21 cellular contexts compared by ENCODE assay signal in genomic region chr1:165069829-165070228, GRCh38.
DNase-seq lines count a peak whose midpoint lies in the region; ATAC-seq and TF ChIP-seq lines count a peak whose summit lies in the region.
"Had no signal": no experiment of that assay in that cellular context is flagged by ENCODE, and none has a peak within 500 bp of the region (broad histone marks: within the 10 kb centered on the region; RNA-seq: fewer than 3 reads in every experiment).

No MANE protein-coding gene starts in this region.

- H3K4me1 ChIP-seq in transverse colon = peaks cover 0 to 27% (median 13%) of the 10 kb centered on the region in 4 donors
- peaks cover 0 to 4% (median 0%) of the 10 kb centered on the region in 3 donors for H3K4me1 ChIP-seq in esophagus squamous epithelium
- H3K4me1 ChIP-seq: BLaER1, right lobe of liver, suprapubic skin had no signal

- intact Hi-C loops in transverse colon (cut with DNase I; ENCODE audit: low total_unique reads) = loop anchor here (2.0 to 10.0 kb wide), 2 partner anchors 115 to 1537 kb away; no protein-coding TSS in a partner anchor
- intact Hi-C loops in esophagus squamous epithelium (cut with DNase I) = loop anchor here (10.0 kb wide), 1 partner anchor 1535 kb away; no protein-coding TSS in a partner anchor

- H3K27ac ChIP-seq in layer of hippocampus (ENCODE audit: low read depth, low read length) = peak overlapping the region; percentile 94
- H3K27ac ChIP-seq in transverse colon = peak overlapping the region in 1 of 4 donors; percentile 54
- H3K27ac ChIP-seq in esophagus squamous epithelium = no peak overlapping the region
- H3K27ac ChIP-seq in coronary artery = no peak overlapping the region
- H3K27ac ChIP-seq: A549, BLaER1, hepatocyte, right lobe of liver, suprapubic skin had no signal

- no peaks in the 10 kb centered on the region for H3K9me3 ChIP-seq in transverse colon
- H3K9me3 ChIP-seq in esophagus squamous epithelium = no peaks in the 10 kb centered on the region
- H3K9me3 ChIP-seq: A549, BLaER1, right lobe of liver, suprapubic skin had no signal

- H3K4me3 ChIP-seq in transverse colon = no peak overlapping the region
- H3K4me3 ChIP-seq in esophagus squamous epithelium = no peak overlapping the region
- H3K4me3 ChIP-seq in coronary artery = no peak overlapping the region
- H3K4me3 ChIP-seq: A549, BLaER1, hepatocyte, right lobe of liver, suprapubic skin had no signal

- H3K27me3 ChIP-seq in layer of hippocampus (ENCODE audit: control insufficient read depth, insufficient read depth, low read length) (no peaks in the 10 kb centered on the region), transverse colon (no peaks in the 10 kb centered on the region), esophagus squamous epithelium (no peaks in the 10 kb centered on the region)
- H3K27me3 ChIP-seq: BLaER1, hepatocyte, right lobe of liver, suprapubic skin had no signal

- TF ChIP-seq CTCF in transverse colon (IDR thresholded peaks at IDR 0.05) (no peak), esophagus squamous epithelium (IDR thresholded peaks at IDR 0.05) (no peak), coronary artery (IDR thresholded peaks at IDR 0.05) (no peak)

- in situ Hi-C loops in transverse colon (cut with MboI; ENCODE audit: low pct_ligation_motif_present in 1 of 4, low pct_unique_long_range_greater_than_20kb in 1 of 4, low sequenced_read_pairs in 3 of 4) = loop anchor here (10.0 to 25.0 kb wide), 4 partner anchors 283 to 1658 kb away; no protein-coding TSS in a partner anchor

- TF ChIP-seq EP300 in transverse colon (IDR thresholded peaks at IDR 0.05; ENCODE audit: low read depth) = no peak

- DNase-seq in NCI-H510A treated with DMSO at 0.1 percent for 48 hours (lab: John Stamatoyannopoulos, UW) = peak; percentile 64
- no peak for DNase-seq in NCI-H510A (lab: John Stamatoyannopoulos, UW)
- DNase-seq in SHP77 (lab: John Stamatoyannopoulos, UW) = peak; percentile 53 to 73
- DNase-seq in transverse colon = peak; percentile 36
- DNase-seq in esophagus squamous epithelium (lab: John Stamatoyannopoulos, UW) = no peak
- no peak for DNase-seq in coronary artery (ENCODE audit: low spot score)
- DNase-seq: activated CD4-positive, alpha-beta T cell treated with anti-CD3 and anti-CD28 coated beads for 48 hours; activated naive CD8-positive, alpha-beta T cell treated with anti-CD3 and anti-CD28 coated beads, Interleukin-2, amount 10 ng/mL, durations not matched to agents 7 days and 5 days; cortex of kidney; HFFc6; islet precursor cell; naive B cell; NCI-H1694 treated with DMSO at 0.1 percent for 48 hours; right lobe of liver had no signal

- H3K36me3 ChIP-seq in transverse colon = no peaks in the 10 kb centered on the region
- no peaks in the 10 kb centered on the region for H3K36me3 ChIP-seq in esophagus squamous epithelium
- H3K36me3 ChIP-seq: BLaER1, right lobe of liver, suprapubic skin had no signal

- 31 to 100% methylated on average over 1 of the region's 1 CpG for whole genome bisulfite sequencing in transverse colon (ENCODE audit: low coverage in 1 of 2), 2 donors
- WGBS in esophagus squamous epithelium, 2 donors = 80 to 81% methylated on average over 1 of the region's 1 CpG

- no peak for TF ChIP-seq POLR2A in transverse colon (IDR thresholded peaks at IDR 0.05)
- no peak for TF ChIP-seq POLR2A in esophagus squamous epithelium (IDR thresholded peaks at IDR 0.05)

- ATAC-seq in GM18519 (IDR thresholded peaks at IDR 0.05; ENCODE audit: low FRiP score, unreplicated experiment) = no peak
- ATAC-seq: A549, HepG2, right lobe of liver had no signal

Comparison
In these comparisons a context has a peak if more than half of its experiments do, and no peak if none do; other contexts are left out.
1. DNase-seq: peak in NCI-H510A treated with DMSO at 0.1 percent for 48 hours (single experiment), SHP77 (2 of 2) and transverse colon (single experiment); none in NCI-H510A (single experiment), esophagus squamous epithelium (single experiment) and coronary artery (single experiment).